In genomic region chr20:31836853-31837608, GRCh38 we compare ENCODE assay signal across 15 cellular contexts. TPM values are rescaled to one million over a fixed set of nuclear protein-coding genes. Genes with fewer than 3 reads are reported as not detected.
A peak's percentile ranks its signal among the peaks of the same experiment; 100 is the strongest.
DNase-seq lines count a peak whose midpoint lies in the region; ATAC-seq and TF ChIP-seq lines count a peak whose summit lies in the region.
"Had no signal": no experiment of that assay in that cellular context is flagged by ENCODE, and none has a peak within 500 bp of the region (broad histone marks: within the 10 kb centered on the region; RNA-seq: fewer than 3 reads in every experiment).

No MANE protein-coding gene starts in this region.

- peaks cover 0 to 9% (median 0%) of the 10 kb centered on the region in 7 donors for H3K27me3 ChIP-seq in heart right ventricle
- no peaks in the 10 kb centered on the region for H3K27me3 ChIP-seq in thoracic aorta (replicated peaks; ENCODE audit: insufficient read depth)
- H3K27me3 ChIP-seq: adrenal gland had no signal

- no peak for TF ChIP-seq CTCF in heart right ventricle (IDR thresholded peaks at IDR 0.05)
- TF ChIP-seq CTCF in thoracic aorta (IDR thresholded peaks at IDR 0.05) = no peak

- DNase-seq in heart right ventricle (no peak), Right ventricle myocardium superior (no peak), fibroblast of gingiva (ENCODE audit: low read depth) (peak; percentile 21), thoracic aorta (ENCODE audit: low spot score) (no peak), putamen (ENCODE audit: low spot score) (no peak), COR-L47 (lab: John Stamatoyannopoulos, UW) (no peak), DMS153 treated with DMSO at 0.1 percent for 48 hours (lab: John Stamatoyannopoulos, UW; ENCODE audit: unreplicated experiment) (no peak)
- DNase-seq: NCI-H1092 treated with DMSO at 0.1 percent for 48 hours, NCI-H345 had no signal

- intact Hi-C loops in heart right ventricle (cut with DNase I) (no loop called here), Right ventricle myocardium superior (cut with DNase I) (no loop called here)

- H3K4me1 ChIP-seq in heart right ventricle = peaks cover 20 to 87% (median 50%) of the 10 kb centered on the region in 9 donors
- peaks cover 38 to 73% of the 10 kb centered on the region in 2 donors for H3K4me1 ChIP-seq in thoracic aorta (ENCODE audit: control insufficient read depth in 1 of 2, low read depth in 2 of 2)

- ATAC-seq in heart right ventricle = peak in 6 of 8 donors; percentile 15 to 46 (median 34)
- ATAC-seq in Right ventricle myocardium superior (ENCODE audit: poor library complexity) = no peak
- ATAC-seq in thoracic aorta (ENCODE audit: insufficient number of reproducible peaks, low FRiP score, low read depth) = no peak

- 67 to 72% methylated on average over 5 of the region's 5 CpGs for WGBS in heart right ventricle, 2 donors

- H3K9me3 ChIP-seq in heart right ventricle = no peaks in the 10 kb centered on the region
- no peaks in the 10 kb centered on the region for H3K9me3 ChIP-seq in thoracic aorta
- H3K9me3 ChIP-seq: adrenal gland, Caco-2 had no signal

- H3K4me3 ChIP-seq in heart right ventricle = no peak overlapping the region
- no peak overlapping the region for H3K4me3 ChIP-seq in thoracic aorta
- H3K4me3 ChIP-seq: adrenal gland had no signal

- H3K36me3 ChIP-seq in heart right ventricle (no peaks in the 10 kb centered on the region), thoracic aorta (no peaks in the 10 kb centered on the region)
- H3K36me3 ChIP-seq: adrenal gland had no signal

- peak overlapping the region in 9 of 10 donors; percentile 24 to 91 (median 70) for H3K27ac ChIP-seq in heart right ventricle
- peak overlapping the region; percentile 55 to 99 for H3K27ac ChIP-seq in thoracic aorta

TF ChIP-seq in PFSK-1, 5 proteins besides CTCF, POLR2A, EP300 and RAD21:
- TF ChIP-seq TAF1 (IDR thresholded peaks at IDR 0.05; ENCODE audit: borderline replicate concordance, insufficient read depth, low read length) (no peak), SIN3A (IDR thresholded peaks at IDR 0.05; ENCODE audit: borderline replicate concordance, insufficient read depth, low read length) (no peak), REST (IDR thresholded peaks at IDR 0.05; ENCODE audit: insufficient read depth in 1 of 2, low read depth in 2 of 2, low read length in 2 of 2) (peak in 1 of 2 experiments; percentile 15; a peak in 1 of 4 replicates), FOXP2 (optimal IDR thresholded peaks at IDR 0.05; ENCODE audit: borderline replicate concordance, extremely low read depth, extremely low read length, insufficient read depth) (no peak), POLR2AphosphoS5 (IDR thresholded peaks at IDR 0.05; ENCODE audit: low read depth, low read length) (0 out of 2 replicates have a peak, but pooled peaks have one; percentile 34)

RNA-seq across cellular contexts. Expression of gene FOXS1, which starts 8.4 kb away (rescaled TPM):
- total RNA-seq in heart right ventricle = 1 to 10 TPM; 1.4 to 6.5 (median 2.5) TPM
- 1 to 10 TPM; 6.0 to 7.5 TPM for polyA plus RNA-seq in heart right ventricle
- total RNA-seq in Right ventricle myocardium superior = 0.62 TPM
- polyA plus RNA-seq in PFSK-1 (2012; ENCODE audit: insufficient read length, low read depth) = 8.9 TPM
- total RNA-seq in thoracic aorta = 10 to 100 TPM; 13.9 to 44.5 TPM
- total RNA-seq: Caco-2; HT-29; subcutaneous adipose tissue; T-helper 1 cell treated with Interleukin-12 subunit alpha and Interleukin-12 subunit beta and Interleukin-4 antibody, amounts not matched to agents 30 ng/mL and 1 ng/mL, for 36 hours had no signal

RNA-seq across cellular contexts. Expression of gene MYLK2, which starts 17.9 kb away (rescaled TPM):
- 1 to 10 TPM in 1 of 10 donors, under 1 TPM in 8, not detected in 1; 0.06 to 2.1 (median 0.28) TPM for total RNA-seq in heart right ventricle
- polyA plus RNA-seq in heart right ventricle = under 1 TPM in 1 of 2 donors, not detected in 1; 0.16 TPM
- 0.19 TPM for total RNA-seq in Right ventricle myocardium superior
- polyA plus RNA-seq in PFSK-1 (2012; ENCODE audit: insufficient read length, low read depth) = 6.5 TPM
- not detected for total RNA-seq in thoracic aorta
- total RNA-seq: subcutaneous adipose tissue had no signal

RNA-seq across cellular contexts. Expression of gene DUSP15, which starts 33.3 kb away (rescaled TPM):
- total RNA-seq in heart right ventricle (1 to 10 TPM; 1.7 to 7.2 (median 5.0) TPM), Right ventricle myocardium superior (2.5 TPM), thoracic aorta (1 to 10 TPM; 3.9 to 5.6 TPM)
- polyA plus RNA-seq in heart right ventricle = 1 to 10 TPM in 1 of 2 donors, under 1 TPM in 1; 0.90 to 6.0 TPM
- polyA plus RNA-seq in PFSK-1 (2012; ENCODE audit: insufficient read length, low read depth) = 0.51 TPM
- total RNA-seq: HT-29; T-helper 1 cell treated with Interleukin-12 subunit alpha and Interleukin-12 subunit beta and Interleukin-4 antibody, amounts not matched to agents 30 ng/mL and 1 ng/mL, for 36 hours had no signal

RNA-seq across cellular contexts. Expression of gene TTLL9, which starts 33.4 kb away (rescaled TPM):
- total RNA-seq in heart right ventricle (under 1 TPM in 1 of 10 donors, not detected in 9; 0.15 TPM), Right ventricle myocardium superior (not detected), thoracic aorta (not detected)
- polyA plus RNA-seq in heart right ventricle = under 1 TPM; 0.03 to 0.07 TPM
- not detected for polyA plus RNA-seq in PFSK-1 (2012; ENCODE audit: insufficient read length, low read depth)
- total RNA-seq: Caco-2; T-helper 1 cell treated with Interleukin-12 subunit alpha and Interleukin-12 subunit beta and Interleukin-4 antibody, amounts not matched to agents 30 ng/mL and 1 ng/mL, for 36 hours had no signal

Comparison
In these comparisons a context has a peak if more than half of its experiments do, and no peak if none do; other contexts are left out.
1. ATAC-seq: peak in heart right ventricle (6 of 8); none in Right ventricle myocardium superior (single experiment) and thoracic aorta (single experiment).